In genomic region chr10:87137478-87137877, GRCh38 we compare ENCODE assay signal across 4 cellular contexts.
TF ChIP-seq lines count a peak whose summit lies in the region.
"Not testable (repeated sequence)": the region's sequence is repeated elsewhere in the genome, so short reads cannot be mapped to it uniquely, and the experiment has no call there.

No MANE protein-coding gene starts in this region.

TF ChIP-seq in A549, 52 proteins besides CTCF, POLR2A, EP300 and RAD21:
- peak; percentile 73 for TF ChIP-seq MAFK (IDR thresholded peaks at IDR 0.05; ENCODE audit: partially characterized antibody)

TF ChIP-seq in IMR-90, 13 proteins besides CTCF, POLR2A, EP300 and RAD21:
- TF ChIP-seq MAFK (IDR thresholded peaks at IDR 0.05; ENCODE audit: low read depth, low read length), result peak; percentile 85
TF ChIP-seq in IMR-90: peak in this region for 1; not testable (repeated sequence) for 12.

TF ChIP-seq in K562, 482 proteins besides CTCF, POLR2A, EP300 and RAD21:
- TF ChIP-seq C11orf30 (IDR thresholded peaks at IDR 0.05; ENCODE audit: low read depth) (peak; percentile 30), MAFK (IDR thresholded peaks at IDR 0.05; ENCODE audit: low read length) (peak; percentile 55; the same call in 1 of the 2 replicates), MAFF (IDR thresholded peaks at IDR 0.05; ENCODE audit: low read length) (peak; percentile 45; the same call in 1 of the 2 replicates), ZNF316 (IDR thresholded peaks at IDR 0.05) (peak; percentile 48; the same call in 1 of the 2 replicates)
TF ChIP-seq in K562: peak in this region for 4; not testable (repeated sequence) for 478.

TF ChIP-seq in HepG2, 621 proteins besides CTCF, POLR2A, EP300 and RAD21:
- peak; percentile 85 for TF ChIP-seq MAFF (IDR thresholded peaks at IDR 0.05; ENCODE audit: low read depth, low read length)
- TF ChIP-seq MAFK (conservative IDR thresholded peaks at IDR 0.05 in 1 of 2, IDR thresholded peaks at IDR 0.05 in 1 of 2; ENCODE audit: low read length in 2 of 2), result peak; percentile 74 to 85
- peak; percentile 54 for TF ChIP-seq ATF7 (IDR thresholded peaks at IDR 0.05)
- TF ChIP-seq ATF7 (CRISPR knock-in tag; IDR thresholded peaks at IDR 0.05), result not testable (repeated sequence)
TF ChIP-seq in HepG2: peak in this region for 3; not testable (repeated sequence) for 618.
